Comparison of ENCODE assay signal across 7 cellular contexts in genomic region chr17:79811036-79811887, GRCh38. TPM values are rescaled to one million over a fixed set of nuclear protein-coding genes. Genes with fewer than 3 reads are reported as not detected.
DNase-seq lines count a peak whose midpoint lies in the region; ATAC-seq, FAIRE-seq and TF ChIP-seq lines count a peak whose summit lies in the region.

No MANE protein-coding gene starts in this region.

- no peak overlapping the region for H3K27ac ChIP-seq in DOHH2 (ENCODE audit: low read depth, low read length)

- FAIRE-seq in RCC 7860 (lab: Jason Lieb, UNC): no peak

- no peaks in the 10 kb centered on the region for H4K20me1 ChIP-seq in DOHH2 (ENCODE audit: control insufficient read depth, insufficient read depth, low read depth, low read length)

- ATAC-seq in mucosa of descending colon (peak; percentile 50), GM18861 (IDR thresholded peaks at IDR 0.05; ENCODE audit: unreplicated experiment) (no peak)

- no peaks in the 10 kb centered on the region for H3K9me2 ChIP-seq in DOHH2 (replicated peaks; ENCODE audit: control insufficient read depth, low read length)

- H3F3A ChIP-seq in DOHH2 (ENCODE audit: control insufficient read depth, insufficient read depth): no peaks in the 10 kb centered on the region

- peaks cover 62% of the 10 kb centered on the region for H3K27me3 ChIP-seq in DOHH2 (ENCODE audit: control insufficient read depth, low read length)

- peaks cover 42% of the 10 kb centered on the region for H3K4me1 ChIP-seq in DOHH2 (ENCODE audit: control insufficient read depth, low read length)
- peaks cover 52% of the 10 kb centered on the region for H3K4me1 ChIP-seq in mucosa of descending colon (ENCODE audit: low read depth)

- H3K79me2 ChIP-seq in DOHH2 (ENCODE audit: control insufficient read depth, low read length): no peaks in the 10 kb centered on the region

- H3K4me3 ChIP-seq in DOHH2 (ENCODE audit: low read length) (peak overlapping the region; percentile 9; the same call in 1 of the 2 replicates), mucosa of descending colon (no peak overlapping the region)
- peak overlapping the region; percentile 60 for H3K4me3 ChIP-seq in Jurkat, Clone E6-1 (ENCODE audit: low read length)

- H3K4me2 ChIP-seq in DOHH2 (ENCODE audit: low read length): peak overlapping the region; percentile 92

- peak; percentile 50 for DNase-seq in Jurkat, Clone E6-1 (ENCODE audit: low read depth, low spot score)
- DNase-seq in RCC 7860 (ENCODE audit: low spot score) (peak; percentile 56), dermis blood vessel endothelial cell (peak; percentile 65), mucosa of descending colon (peak in 2 of 3 donors; percentile 65 to 66), GOT3 (lab: John Stamatoyannopoulos, UW) (no peak)

- peak; percentile 76 for TF ChIP-seq CTCF in DOHH2 (IDR thresholded peaks at IDR 0.05; ENCODE audit: low read depth, low read length, poor library complexity, severe bottlenecking)
- peak; percentile 34 for TF ChIP-seq CTCF in mucosa of descending colon (IDR thresholded peaks at IDR 0.05)

- no peaks in the 10 kb centered on the region for H3K9me3 ChIP-seq in DOHH2 (ENCODE audit: control insufficient read depth, insufficient read depth, low read length)
- H3K9me3 ChIP-seq in mucosa of descending colon: no peaks in the 10 kb centered on the region

- H3K36me3 ChIP-seq in DOHH2 (ENCODE audit: control insufficient read depth, low read length): no peaks in the 10 kb centered on the region
- H3K36me3 ChIP-seq in mucosa of descending colon (ENCODE audit: low read depth): no peaks in the 10 kb centered on the region

- intact Hi-C loops in mucosa of descending colon (cut with DNase I, micrococcal nuclease): no loop called here

RNA-seq across cellular contexts. Expression of gene CBX8, which starts 14.4 kb away (rescaled TPM):
- polyA plus RNA-seq in Jurkat, Clone E6-1 (2012; ENCODE audit: insufficient read depth, insufficient read length): 17.0 TPM
- total RNA-seq in dermis blood vessel endothelial cell: 2.7 and 5.1 TPM in 2 replicates
- total RNA-seq in mucosa of descending colon: 1 to 10 TPM; 3.4 to 4.7 (median 4.0) TPM

RNA-seq across cellular contexts. Expression of gene CBX4, which starts 28.0 kb away (rescaled TPM):
- polyA plus RNA-seq in Jurkat, Clone E6-1 (2012; ENCODE audit: insufficient read depth, insufficient read length): 28.7 TPM
- 11.1 and 13.5 TPM in 2 replicates for total RNA-seq in dermis blood vessel endothelial cell
- total RNA-seq in mucosa of descending colon: 10 to 100 TPM; 10.2 to 14.2 (median 13.2) TPM

RNA-seq across cellular contexts. Expression of gene CBX2, which starts 33.3 kb away (rescaled TPM):
- polyA plus RNA-seq in Jurkat, Clone E6-1 (2012; ENCODE audit: insufficient read depth, insufficient read length): 36.6 TPM
- total RNA-seq in dermis blood vessel endothelial cell (12.9 and 14.1 TPM in 2 replicates), mucosa of descending colon (1 to 10 TPM in 1 of 3 donors, under 1 TPM in 2; 0.14 to 1.5 (median 0.76) TPM)
